ENCODE assay signal across 3 cellular contexts in the genomic region with DNA sequence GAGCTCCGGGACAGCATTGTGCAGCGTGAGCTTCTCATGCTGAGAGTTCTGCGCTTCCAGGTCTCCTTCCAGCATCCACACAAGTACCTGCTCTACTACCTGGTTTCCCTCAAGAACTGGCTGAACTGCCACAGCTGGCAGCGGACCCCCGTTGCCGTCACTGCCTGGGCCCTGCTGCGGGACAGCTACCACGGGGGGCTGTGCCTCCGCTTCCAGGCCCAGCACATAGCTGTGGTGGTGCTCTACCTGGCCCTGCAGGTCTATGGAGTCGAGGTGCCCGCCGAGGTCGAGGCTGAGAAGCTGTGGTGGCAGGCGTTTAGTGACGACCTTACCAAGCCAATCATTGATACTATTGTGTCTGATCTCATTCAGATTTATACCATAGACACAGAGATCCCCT.
"Had no signal": no experiment of that assay in that cellular context is flagged by ENCODE, and none has a peak within 500 bp of the region (broad histone marks: within the 10 kb centered on the region; RNA-seq: fewer than 3 reads in every experiment).

No MANE protein-coding gene starts in this region.

- H3K4me3 ChIP-seq: GM12878 had no signal

- DNase-seq: GDM1, GF-D8 had no signal

- ATAC-seq: GM12878 had no signal
